2 cellular contexts compared by ENCODE assay signal in the genomic region with DNA sequence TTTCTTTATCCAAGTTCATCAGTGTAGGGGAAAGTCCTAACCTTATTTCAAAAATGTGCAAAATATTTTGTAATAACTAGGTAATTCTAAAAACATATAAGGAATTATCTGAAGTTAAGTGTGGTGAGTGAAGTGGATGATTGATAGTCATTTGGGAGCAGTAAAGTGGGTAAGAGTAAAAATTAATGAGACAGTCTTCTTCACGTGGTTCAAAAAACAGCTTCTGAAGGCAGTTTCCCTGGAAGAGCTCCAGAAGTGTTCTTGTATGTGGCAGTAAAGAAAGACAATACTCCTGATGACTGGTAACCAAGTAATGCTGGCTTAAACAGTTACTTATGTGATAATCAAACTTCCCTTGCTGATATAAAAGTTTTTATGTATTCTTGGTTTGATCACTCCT.
TF ChIP-seq lines count a peak whose summit lies in the region.

No MANE protein-coding gene starts in this region.

TF ChIP-seq in HEK293, 187 proteins besides CTCF, POLR2A, EP300 and RAD21 (continues in another document):
- no peak for TF ChIP-seq ZNF311 (tag by site-specific recombination; IDR thresholded peaks at IDR 0.05; ENCODE audit: borderline replicate concordance)
- no peak for TF ChIP-seq ZNF138 (tag by site-specific recombination; IDR thresholded peaks at IDR 0.05; ENCODE audit: borderline replicate concordance)
- no peak for TF ChIP-seq ZNF174 (tag by site-specific recombination; IDR thresholded peaks at IDR 0.05)
- TF ChIP-seq ZBTB48 (tag by site-specific recombination; IDR thresholded peaks at IDR 0.05): no peak
- no peak for TF ChIP-seq ZNF426 (tag by site-specific recombination; IDR thresholded peaks at IDR 0.05)
- TF ChIP-seq ZIC2 (tag by site-specific recombination; IDR thresholded peaks at IDR 0.05): no peak
- no peak for TF ChIP-seq ZNF223 (tag by site-specific recombination; IDR thresholded peaks at IDR 0.05)
- TF ChIP-seq ZNF768 (tag by site-specific recombination; IDR thresholded peaks at IDR 0.05): no peak
- TF ChIP-seq GLIS1 (tag by site-specific recombination; IDR thresholded peaks at IDR 0.05): peak; percentile 53
- TF ChIP-seq, protein P1, sequence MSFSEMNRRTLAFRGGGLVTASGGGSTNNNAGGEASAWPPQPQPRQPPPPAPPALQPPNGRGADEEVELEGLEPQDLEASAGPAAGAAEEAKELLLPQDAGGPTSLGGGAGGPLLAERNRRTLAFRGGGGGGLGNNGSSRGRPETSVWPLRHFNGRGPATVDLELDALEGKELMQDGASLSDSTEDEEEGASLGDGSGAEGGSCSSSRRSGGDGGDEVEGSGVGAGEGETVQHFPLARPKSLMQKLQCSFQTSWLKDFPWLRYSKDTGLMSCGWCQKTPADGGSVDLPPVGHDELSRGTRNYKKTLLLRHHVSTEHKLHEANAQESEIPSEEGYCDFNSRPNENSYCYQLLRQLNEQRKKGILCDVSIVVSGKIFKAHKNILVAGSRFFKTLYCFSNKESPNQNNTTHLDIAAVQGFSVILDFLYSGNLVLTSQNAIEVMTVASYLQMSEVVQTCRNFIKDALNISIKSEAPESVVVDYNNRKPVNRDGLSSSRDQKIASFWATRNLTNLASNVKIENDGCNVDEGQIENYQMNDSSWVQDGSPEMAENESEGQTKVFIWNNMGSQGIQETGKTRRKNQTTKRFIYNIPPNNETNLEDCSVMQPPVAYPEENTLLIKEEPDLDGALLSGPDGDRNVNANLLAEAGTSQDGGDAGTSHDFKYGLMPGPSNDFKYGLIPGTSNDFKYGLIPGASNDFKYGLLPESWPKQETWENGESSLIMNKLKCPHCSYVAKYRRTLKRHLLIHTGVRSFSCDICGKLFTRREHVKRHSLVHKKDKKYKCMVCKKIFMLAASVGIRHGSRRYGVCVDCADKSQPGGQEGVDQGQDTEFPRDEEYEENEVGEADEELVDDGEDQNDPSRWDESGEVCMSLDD (tag by site-specific recombination; IDR thresholded peaks at IDR 0.05): no peak
- no peak for TF ChIP-seq ZNF529 (tag by site-specific recombination; IDR thresholded peaks at IDR 0.05; ENCODE audit: insufficient replicate concordance)
- no peak for TF ChIP-seq ZNF558 (tag by site-specific recombination; IDR thresholded peaks at IDR 0.05)
- no peak for TF ChIP-seq ZNF624 (tag by site-specific recombination; IDR thresholded peaks at IDR 0.05)
- TF ChIP-seq ZNF677 (tag by site-specific recombination; IDR thresholded peaks at IDR 0.05): no peak
- TF ChIP-seq, protein P2, sequence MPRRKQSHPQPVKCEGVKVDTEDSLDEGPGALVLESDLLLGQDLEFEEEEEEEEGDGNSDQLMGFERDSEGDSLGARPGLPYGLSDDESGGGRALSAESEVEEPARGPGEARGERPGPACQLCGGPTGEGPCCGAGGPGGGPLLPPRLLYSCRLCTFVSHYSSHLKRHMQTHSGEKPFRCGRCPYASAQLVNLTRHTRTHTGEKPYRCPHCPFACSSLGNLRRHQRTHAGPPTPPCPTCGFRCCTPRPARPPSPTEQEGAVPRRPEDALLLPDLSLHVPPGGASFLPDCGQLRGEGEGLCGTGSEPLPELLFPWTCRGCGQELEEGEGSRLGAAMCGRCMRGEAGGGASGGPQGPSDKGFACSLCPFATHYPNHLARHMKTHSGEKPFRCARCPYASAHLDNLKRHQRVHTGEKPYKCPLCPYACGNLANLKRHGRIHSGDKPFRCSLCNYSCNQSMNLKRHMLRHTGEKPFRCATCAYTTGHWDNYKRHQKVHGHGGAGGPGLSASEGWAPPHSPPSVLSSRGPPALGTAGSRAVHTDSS (tag by site-specific recombination; IDR thresholded peaks at IDR 0.05): no peak; the same call in 1 of the 2 replicates
- TF ChIP-seq, protein P3, sequence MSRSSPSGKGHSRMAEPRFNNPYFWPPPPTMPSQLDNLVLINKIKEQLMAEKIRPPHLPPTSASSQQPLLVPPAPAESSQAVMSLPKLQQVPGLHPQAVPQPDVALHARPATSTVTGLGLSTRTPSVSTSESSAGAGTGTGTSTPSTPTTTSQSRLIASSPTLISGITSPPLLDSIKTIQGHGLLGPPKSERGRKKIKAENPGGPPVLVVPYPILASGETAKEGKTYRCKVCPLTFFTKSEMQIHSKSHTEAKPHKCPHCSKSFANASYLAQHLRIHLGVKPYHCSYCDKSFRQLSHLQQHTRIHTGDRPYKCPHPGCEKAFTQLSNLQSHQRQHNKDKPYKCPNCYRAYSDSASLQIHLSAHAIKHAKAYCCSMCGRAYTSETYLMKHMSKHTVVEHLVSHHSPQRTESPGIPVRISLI (tag by site-specific recombination; IDR thresholded peaks at IDR 0.05): peak; percentile 72
- peak; percentile 32; the same call in 1 of the 2 replicates for TF ChIP-seq ZNF629 (tag by site-specific recombination; IDR thresholded peaks at IDR 0.05)
- no peak for TF ChIP-seq ZNF785 (tag by site-specific recombination; IDR thresholded peaks at IDR 0.05)
- TF ChIP-seq ZNF175 (tag by site-specific recombination; IDR thresholded peaks at IDR 0.05): no peak
- TF ChIP-seq ZNF19 (tag by site-specific recombination; IDR thresholded peaks at IDR 0.05; ENCODE audit: low read depth): no peak
- no peak for TF ChIP-seq HOXA7 (CRISPR knock-in tag; IDR thresholded peaks at IDR 0.05; ENCODE audit: borderline replicate concordance)
- no peak for TF ChIP-seq ZNF701 (tag by site-specific recombination; IDR thresholded peaks at IDR 0.05)
- no peak for TF ChIP-seq ZNF146 (tag by site-specific recombination; IDR thresholded peaks at IDR 0.05)
- TF ChIP-seq ZNF561 (tag by site-specific recombination; IDR thresholded peaks at IDR 0.05; ENCODE audit: borderline replicate concordance): no peak
- no peak for TF ChIP-seq ZNF423 (tag by site-specific recombination; IDR thresholded peaks at IDR 0.05)
- no peak for TF ChIP-seq ZSCAN16 (tag by site-specific recombination; IDR thresholded peaks at IDR 0.05)

TF ChIP-seq in HepG2, 621 proteins besides CTCF, POLR2A, EP300 and RAD21 (continues in another document):
- TF ChIP-seq, protein P4, sequence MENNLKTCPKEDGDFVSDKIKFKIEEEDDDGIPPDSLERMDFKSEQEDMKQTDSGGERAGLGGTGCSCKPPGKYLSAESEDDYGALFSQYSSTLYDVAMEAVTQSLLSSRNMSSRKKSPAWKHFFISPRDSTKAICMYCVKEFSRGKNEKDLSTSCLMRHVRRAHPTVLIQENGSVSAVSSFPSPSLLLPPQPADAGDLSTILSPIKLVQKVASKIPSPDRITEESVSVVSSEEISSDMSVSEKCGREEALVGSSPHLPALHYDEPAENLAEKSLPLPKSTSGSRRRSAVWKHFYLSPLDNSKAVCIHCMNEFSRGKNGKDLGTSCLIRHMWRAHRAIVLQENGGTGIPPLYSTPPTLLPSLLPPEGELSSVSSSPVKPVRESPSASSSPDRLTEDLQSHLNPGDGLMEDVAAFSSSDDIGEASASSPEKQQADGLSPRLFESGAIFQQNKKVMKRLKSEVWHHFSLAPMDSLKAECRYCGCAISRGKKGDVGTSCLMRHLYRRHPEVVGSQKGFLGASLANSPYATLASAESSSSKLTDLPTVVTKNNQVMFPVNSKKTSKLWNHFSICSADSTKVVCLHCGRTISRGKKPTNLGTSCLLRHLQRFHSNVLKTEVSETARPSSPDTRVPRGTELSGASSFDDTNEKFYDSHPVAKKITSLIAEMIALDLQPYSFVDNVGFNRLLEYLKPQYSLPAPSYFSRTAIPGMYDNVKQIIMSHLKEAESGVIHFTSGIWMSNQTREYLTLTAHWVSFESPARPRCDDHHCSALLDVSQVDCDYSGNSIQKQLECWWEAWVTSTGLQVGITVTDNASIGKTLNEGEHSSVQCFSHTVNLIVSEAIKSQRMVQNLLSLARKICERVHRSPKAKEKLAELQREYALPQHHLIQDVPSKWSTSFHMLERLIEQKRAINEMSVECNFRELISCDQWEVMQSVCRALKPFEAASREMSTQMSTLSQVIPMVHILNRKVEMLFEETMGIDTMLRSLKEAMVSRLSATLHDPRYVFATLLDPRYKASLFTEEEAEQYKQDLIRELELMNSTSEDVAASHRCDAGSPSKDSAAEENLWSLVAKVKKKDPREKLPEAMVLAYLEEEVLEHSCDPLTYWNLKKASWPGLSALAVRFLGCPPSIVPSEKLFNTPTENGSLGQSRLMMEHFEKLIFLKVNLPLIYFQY (CRISPR knock-in tag; IDR thresholded peaks at IDR 0.05; ENCODE audit: borderline replicate concordance): no peak
- TF ChIP-seq, protein P5, sequence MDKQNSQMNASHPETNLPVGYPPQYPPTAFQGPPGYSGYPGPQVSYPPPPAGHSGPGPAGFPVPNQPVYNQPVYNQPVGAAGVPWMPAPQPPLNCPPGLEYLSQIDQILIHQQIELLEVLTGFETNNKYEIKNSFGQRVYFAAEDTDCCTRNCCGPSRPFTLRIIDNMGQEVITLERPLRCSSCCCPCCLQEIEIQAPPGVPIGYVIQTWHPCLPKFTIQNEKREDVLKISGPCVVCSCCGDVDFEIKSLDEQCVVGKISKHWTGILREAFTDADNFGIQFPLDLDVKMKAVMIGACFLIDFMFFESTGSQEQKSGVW (CRISPR knock-in tag; IDR thresholded peaks at IDR 0.05; ENCODE audit: borderline replicate concordance): no peak
- TF ChIP-seq U2AF2 (IDR thresholded peaks at IDR 0.05; ENCODE audit: low read depth, low read length): no peak
- no peak for TF ChIP-seq ZNF557 (CRISPR knock-in tag; IDR thresholded peaks at IDR 0.05)
- TF ChIP-seq, protein P6, sequence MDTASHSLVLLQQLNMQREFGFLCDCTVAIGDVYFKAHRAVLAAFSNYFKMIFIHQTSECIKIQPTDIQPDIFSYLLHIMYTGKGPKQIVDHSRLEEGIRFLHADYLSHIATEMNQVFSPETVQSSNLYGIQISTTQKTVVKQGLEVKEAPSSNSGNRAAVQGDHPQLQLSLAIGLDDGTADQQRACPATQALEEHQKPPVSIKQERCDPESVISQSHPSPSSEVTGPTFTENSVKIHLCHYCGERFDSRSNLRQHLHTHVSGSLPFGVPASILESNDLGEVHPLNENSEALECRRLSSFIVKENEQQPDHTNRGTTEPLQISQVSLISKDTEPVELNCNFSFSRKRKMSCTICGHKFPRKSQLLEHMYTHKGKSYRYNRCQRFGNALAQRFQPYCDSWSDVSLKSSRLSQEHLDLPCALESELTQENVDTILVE (CRISPR knock-in tag; IDR thresholded peaks at IDR 0.05): no peak
- TF ChIP-seq PCBP2 (optimal IDR thresholded peaks at IDR 0.05; ENCODE audit: low read depth, low read length, poor library complexity, severe bottlenecking): no peak
- no peak for TF ChIP-seq KMT2B (CRISPR knock-in tag; IDR thresholded peaks at IDR 0.05)
- no peak for TF ChIP-seq NFRKB (IDR thresholded peaks at IDR 0.05)
- no peak for TF ChIP-seq ZIK1 (CRISPR knock-in tag; IDR thresholded peaks at IDR 0.05; ENCODE audit: borderline replicate concordance, low read depth)
- TF ChIP-seq CEBPG (CRISPR knock-in tag; IDR thresholded peaks at IDR 0.05): no peak
- no peak for TF ChIP-seq ZNF264 (CRISPR knock-in tag; IDR thresholded peaks at IDR 0.05)
- TF ChIP-seq MBD4 (IDR thresholded peaks at IDR 0.05; ENCODE audit: borderline replicate concordance, low read length): peak; percentile 65; the same call in 1 of the 2 replicates
- TF ChIP-seq ZNF326 (CRISPR knock-in tag; IDR thresholded peaks at IDR 0.05; ENCODE audit: borderline replicate concordance): no peak
- no peak for TF ChIP-seq ZNF841 (CRISPR knock-in tag; IDR thresholded peaks at IDR 0.05; ENCODE audit: borderline replicate concordance)
- peak; percentile 24; the same call in 1 of the 2 replicates for TF ChIP-seq CHD4 (IDR thresholded peaks at IDR 0.05; ENCODE audit: borderline replicate concordance, low read length)
- no peak for TF ChIP-seq HCFC1 (IDR thresholded peaks at IDR 0.05; ENCODE audit: low read depth, low read length)
- TF ChIP-seq NFATC3 (CRISPR knock-in tag; IDR thresholded peaks at IDR 0.05): no peak
- no peak for TF ChIP-seq POLR2AphosphoS5 (IDR thresholded peaks at IDR 0.05; ENCODE audit: low read depth, low read length)
- TF ChIP-seq, protein P7, sequence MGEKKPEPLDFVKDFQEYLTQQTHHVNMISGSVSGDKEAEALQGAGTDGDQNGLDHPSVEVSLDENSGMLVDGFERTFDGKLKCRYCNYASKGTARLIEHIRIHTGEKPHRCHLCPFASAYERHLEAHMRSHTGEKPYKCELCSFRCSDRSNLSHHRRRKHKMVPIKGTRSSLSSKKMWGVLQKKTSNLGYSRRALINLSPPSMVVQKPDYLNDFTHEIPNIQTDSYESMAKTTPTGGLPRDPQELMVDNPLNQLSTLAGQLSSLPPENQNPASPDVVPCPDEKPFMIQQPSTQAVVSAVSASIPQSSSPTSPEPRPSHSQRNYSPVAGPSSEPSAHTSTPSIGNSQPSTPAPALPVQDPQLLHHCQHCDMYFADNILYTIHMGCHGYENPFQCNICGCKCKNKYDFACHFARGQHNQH (CRISPR knock-in tag; IDR thresholded peaks at IDR 0.05): no peak
- TF ChIP-seq SMAD3 (CRISPR knock-in tag; IDR thresholded peaks at IDR 0.05): no peak
- no peak for TF ChIP-seq CREB1 (IDR thresholded peaks at IDR 0.05)
- TF ChIP-seq CREB1 (CRISPR knock-in tag; IDR thresholded peaks at IDR 0.05): no peak
- TF ChIP-seq BRD4 (CRISPR knock-in tag; IDR thresholded peaks at IDR 0.05): no peak
- TF ChIP-seq ZFYVE20 (CRISPR knock-in tag; IDR thresholded peaks at IDR 0.05; ENCODE audit: borderline replicate concordance, low read depth): no peak
- no peak for TF ChIP-seq HIVEP1 (CRISPR knock-in tag; IDR thresholded peaks at IDR 0.05)
- TF ChIP-seq GTF2F1 (IDR thresholded peaks at IDR 0.05; ENCODE audit: low read length): no peak
- TF ChIP-seq HMG20A (CRISPR knock-in tag; IDR thresholded peaks at IDR 0.05; ENCODE audit: borderline replicate concordance): no peak
- TF ChIP-seq MYC (CRISPR knock-in tag; IDR thresholded peaks at IDR 0.05; ENCODE audit: borderline replicate concordance): no peak
- TF ChIP-seq NAIF1 (CRISPR knock-in tag; IDR thresholded peaks at IDR 0.05; ENCODE audit: borderline replicate concordance): no peak
- TF ChIP-seq MTA3 (CRISPR knock-in tag; IDR thresholded peaks at IDR 0.05): no peak
- TF ChIP-seq ZNF850 (CRISPR knock-in tag; conservative IDR thresholded peaks at IDR 0.05): 0 out of 2 replicates have a peak, but pooled peaks have one; percentile 55
- no peak for TF ChIP-seq ZSCAN22 (CRISPR knock-in tag; IDR thresholded peaks at IDR 0.05)
- TF ChIP-seq, protein P8, sequence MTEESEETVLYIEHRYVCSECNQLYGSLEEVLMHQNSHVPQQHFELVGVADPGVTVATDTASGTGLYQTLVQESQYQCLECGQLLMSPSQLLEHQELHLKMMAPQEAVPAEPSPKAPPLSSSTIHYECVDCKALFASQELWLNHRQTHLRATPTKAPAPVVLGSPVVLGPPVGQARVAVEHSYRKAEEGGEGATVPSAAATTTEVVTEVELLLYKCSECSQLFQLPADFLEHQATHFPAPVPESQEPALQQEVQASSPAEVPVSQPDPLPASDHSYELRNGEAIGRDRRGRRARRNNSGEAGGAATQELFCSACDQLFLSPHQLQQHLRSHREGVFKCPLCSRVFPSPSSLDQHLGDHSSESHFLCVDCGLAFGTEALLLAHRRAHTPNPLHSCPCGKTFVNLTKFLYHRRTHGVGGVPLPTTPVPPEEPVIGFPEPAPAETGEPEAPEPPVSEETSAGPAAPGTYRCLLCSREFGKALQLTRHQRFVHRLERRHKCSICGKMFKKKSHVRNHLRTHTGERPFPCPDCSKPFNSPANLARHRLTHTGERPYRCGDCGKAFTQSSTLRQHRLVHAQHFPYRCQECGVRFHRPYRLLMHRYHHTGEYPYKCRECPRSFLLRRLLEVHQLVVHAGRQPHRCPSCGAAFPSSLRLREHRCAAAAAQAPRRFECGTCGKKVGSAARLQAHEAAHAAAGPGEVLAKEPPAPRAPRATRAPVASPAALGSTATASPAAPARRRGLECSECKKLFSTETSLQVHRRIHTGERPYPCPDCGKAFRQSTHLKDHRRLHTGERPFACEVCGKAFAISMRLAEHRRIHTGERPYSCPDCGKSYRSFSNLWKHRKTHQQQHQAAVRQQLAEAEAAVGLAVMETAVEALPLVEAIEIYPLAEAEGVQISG (CRISPR knock-in tag; IDR thresholded peaks at IDR 0.05): no peak
- no peak for TF ChIP-seq BHLHE40 (IDR thresholded peaks at IDR 0.05; ENCODE audit: low read length)
- no peak for TF ChIP-seq GABPA (IDR thresholded peaks at IDR 0.05; ENCODE audit: low read depth, low read length)
- TF ChIP-seq GABPA (CRISPR knock-in tag; IDR thresholded peaks at IDR 0.05; ENCODE audit: low read depth): 0 out of 2 replicates have a peak, but pooled peaks have one; percentile 1
- TF ChIP-seq ZNF3 (CRISPR knock-in tag; IDR thresholded peaks at IDR 0.05): no peak
- TF ChIP-seq ZMAT3 (CRISPR knock-in tag; conservative IDR thresholded peaks at IDR 0.05): no peak
